Comparison of ENCODE assay signal across 14 cellular contexts in the genomic region with DNA sequence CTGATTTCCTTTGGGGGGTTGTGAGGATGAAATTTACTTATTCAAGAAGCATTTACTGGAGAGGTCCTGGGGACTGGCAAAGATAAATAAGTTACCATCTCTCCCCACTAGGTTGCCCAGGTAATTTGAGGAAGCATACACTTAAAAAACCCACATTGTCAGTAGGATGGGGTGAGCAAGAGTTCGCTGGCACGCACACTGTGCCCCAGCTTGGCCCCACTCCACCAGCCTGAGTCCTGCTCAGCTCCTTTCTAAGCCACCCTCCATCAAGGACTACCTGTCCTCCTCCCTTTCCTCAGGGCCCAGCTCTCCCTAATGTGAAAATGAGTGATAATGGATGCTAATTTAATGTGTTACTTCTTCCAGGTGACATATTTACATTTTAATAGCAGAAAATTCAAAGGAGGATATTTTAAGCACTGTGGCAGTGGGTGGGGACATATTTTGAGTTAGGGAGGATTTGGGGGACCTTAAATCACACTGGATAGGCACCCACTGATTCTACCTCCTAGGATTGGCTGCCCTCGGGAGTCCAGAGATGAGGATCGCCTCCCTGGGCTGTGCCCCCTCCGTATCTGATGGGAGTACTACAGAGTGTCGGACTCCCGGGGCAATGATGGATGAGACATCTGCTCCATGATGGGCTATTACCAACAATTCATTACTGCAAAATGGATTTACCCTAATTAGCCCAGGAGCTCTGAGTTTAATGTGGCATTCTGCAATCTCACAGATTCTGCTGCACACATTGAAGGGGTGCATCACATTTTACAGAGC.
"Had no signal": no experiment of that assay in that cellular context is flagged by ENCODE, and none has a peak within 500 bp of the region (broad histone marks: within the 10 kb centered on the region; RNA-seq: fewer than 3 reads in every experiment).

No MANE protein-coding gene starts in this region.

- H3K9me3 Mint-ChIP-seq: activated naive CD8-positive, alpha-beta T cell treated with anti-CD3 and anti-CD28 coated beads, Interleukin-2, amount 10 ng/mL, durations not matched to agents 7 days and 5 days; dendritic cell treated with granulocyte-macrophage colony-stimulating factor and Interleukin-4, amounts not matched to agents 40 ng/mL and 50 ng/mL, for 4 days; effector memory CD8-positive, alpha-beta T cell; neural crest cell; stimulated activated naive CD8-positive, alpha-beta T cell treated with anti-CD3 and anti-CD28 coated beads, Interleukin-15, Interleukin-2, amounts not matched to agents 100 ng/mL and 50 ng/mL, for 24 hours had no signal

- H3K4me1 Mint-ChIP-seq: activated naive CD8-positive, alpha-beta T cell treated with anti-CD3 and anti-CD28 coated beads, Interleukin-2, amount 10 ng/mL, durations not matched to agents 7 days and 5 days; neural crest cell had no signal

- H3K27ac Mint-ChIP-seq: activated naive CD8-positive, alpha-beta T cell treated with anti-CD3 and anti-CD28 coated beads, Interleukin-2, amount 10 ng/mL, durations not matched to agents 7 days and 5 days; dendritic cell treated with granulocyte-macrophage colony-stimulating factor and Interleukin-4, amounts not matched to agents 40 ng/mL and 50 ng/mL, for 4 days; effector memory CD8-positive, alpha-beta T cell; stimulated activated naive CD8-positive, alpha-beta T cell treated with anti-CD3 and anti-CD28 coated beads, Interleukin-15, Interleukin-2, amounts not matched to agents 100 ng/mL and 50 ng/mL, for 24 hours had no signal

- H3K27me3 ChIP-seq: gastroesophageal sphincter had no signal

- H3K4me3 Mint-ChIP-seq: activated naive CD8-positive, alpha-beta T cell treated with anti-CD3 and anti-CD28 coated beads, Interleukin-2, amount 10 ng/mL, durations not matched to agents 7 days and 5 days; dendritic cell treated with granulocyte-macrophage colony-stimulating factor and Interleukin-4, amounts not matched to agents 40 ng/mL and 50 ng/mL, for 4 days; effector memory CD8-positive, alpha-beta T cell; neural crest cell; stimulated activated naive CD8-positive, alpha-beta T cell treated with anti-CD3 and anti-CD28 coated beads, Interleukin-15, Interleukin-2, amounts not matched to agents 100 ng/mL and 50 ng/mL, for 24 hours had no signal

- ATAC-seq: effector memory CD8-positive, alpha-beta T cell; gastroesophageal sphincter; sciatic nerve had no signal

- H3K36me3 ChIP-seq: gastroesophageal sphincter, suprapubic skin had no signal

- H3K27me3 Mint-ChIP-seq: dendritic cell treated with granulocyte-macrophage colony-stimulating factor and Interleukin-4, amounts not matched to agents 40 ng/mL and 50 ng/mL, for 4 days had no signal

- H3K4me1 ChIP-seq: gastroesophageal sphincter had no signal

- H3K4me3 ChIP-seq: gastroesophageal sphincter, suprapubic skin had no signal

- H3K9me3 ChIP-seq: gastroesophageal sphincter, suprapubic skin had no signal

- H3K36me3 Mint-ChIP-seq: activated naive CD8-positive, alpha-beta T cell treated with anti-CD3 and anti-CD28 coated beads, Interleukin-2, amount 10 ng/mL, durations not matched to agents 7 days and 5 days had no signal

- DNase-seq: activated CD4-positive, alpha-beta T cell treated with anti-CD3 and anti-CD28 coated beads, Interleukin-2, amount 50 U/mL, for 4 hours; activated CD4-positive, CD25-positive, alpha-beta regulatory T cell treated with anti-CD3 and anti-CD28 coated beads, Interleukin-2, amount 50 U/mL, for 72 hours; activated naive CD4-positive, alpha-beta T cell; activated naive CD8-positive, alpha-beta T cell treated with anti-CD3 and anti-CD28 coated beads, Interleukin-2, amount 10 ng/mL, durations not matched to agents 7 days and 5 days; activated T-cell treated with anti-CD3 and anti-CD28 coated beads for 4 hours; anterior cingulate cortex; cerebellar nuclear complex; effector memory CD8-positive, alpha-beta T cell had no signal
